In the genomic region with DNA sequence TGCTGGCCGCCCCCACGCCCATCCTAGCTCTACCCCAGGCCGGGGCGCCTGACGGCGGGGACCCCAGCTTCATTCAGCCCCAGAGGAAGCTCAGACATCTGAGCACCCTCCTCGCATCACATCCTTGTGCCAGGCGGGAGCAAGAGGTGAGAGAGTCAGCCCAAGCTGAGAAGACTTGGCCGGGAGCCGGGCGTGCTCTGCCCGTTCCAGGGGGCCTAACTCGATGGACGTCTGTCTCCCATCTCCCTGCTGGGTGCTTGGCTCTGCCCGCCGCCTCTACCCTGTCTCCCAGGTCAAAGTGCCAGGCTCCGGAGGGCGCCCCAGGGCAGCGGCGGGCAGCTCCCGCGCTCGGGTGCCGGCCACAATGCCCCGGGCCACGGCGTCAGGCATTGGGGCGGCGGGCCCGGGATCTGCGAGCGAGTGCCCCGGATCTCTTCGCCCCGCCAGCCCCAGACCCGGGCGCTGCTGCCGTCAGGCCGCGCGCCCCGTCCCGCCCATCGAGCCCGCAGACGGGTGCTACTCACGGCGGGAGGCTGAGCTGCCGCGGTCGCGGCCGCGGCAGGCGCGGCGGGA, we compare ENCODE assay signal across 8 cellular contexts. TPM values are rescaled to one million over a fixed set of nuclear protein-coding genes. Genes with fewer than 3 reads are reported as not detected.
A peak's percentile ranks its signal among the peaks of the same experiment; 100 is the strongest.
DNase-seq lines count a peak whose midpoint lies in the region; ATAC-seq lines count a peak whose summit lies in the region.

No MANE protein-coding gene starts in this region.

- no peaks in the 10 kb centered on the region for H3K36me3 Mint-ChIP-seq in activated naive CD4-positive, alpha-beta T cell treated with anti-CD3 and anti-CD28 coated beads, Interleukin-2, amount 50 U/mL, for 72 hours

- no peak overlapping the region for H3K27ac Mint-ChIP-seq in activated naive CD4-positive, alpha-beta T cell treated with anti-CD3 and anti-CD28 coated beads, Interleukin-2, amount 50 U/mL, for 72 hours

- H3K4me3 ChIP-seq in iPS-15b (ENCODE audit: low read depth, low read length), result peak overlapping the region; percentile 67

- H3K4me1 ChIP-seq in iPS-15b (ENCODE audit: control insufficient read depth, insufficient read depth, low read length), result peaks cover 2% of the 10 kb centered on the region

- peaks cover 42% of the 10 kb centered on the region for H3K27me3 ChIP-seq in iPS-15b (ENCODE audit: control insufficient read depth, insufficient read depth, low read length)

- DNase-seq in NCI-H2227 (lab: John Stamatoyannopoulos, UW; ENCODE audit: unreplicated experiment) (peak; percentile 45), NCI-H2227 treated with DMSO at 0.1 percent for 48 hours (lab: John Stamatoyannopoulos, UW) (no peak), hepatic stellate cell (ENCODE audit: low spot score) (no peak), RPMI8226 (no peak)
- no peak for DNase-seq in activated naive CD4-positive, alpha-beta T cell treated with anti-CD3 and anti-CD28 coated beads, Interleukin-2, amount 50 U/mL, for 72 hours (ENCODE audit: low spot score in 2 of 2)
- DNase-seq in stimulated activated CD8-positive, alpha-beta memory T cell treated with anti-CD3 and anti-CD28 coated beads, Interleukin-4, amount 100 ng/mL, for 48 hours, result peak; percentile 32

- ATAC-seq in HG03175 (IDR thresholded peaks at IDR 0.05; ENCODE audit: unreplicated experiment), result peak; percentile 23
- peak; percentile 59 to 60 for ATAC-seq in activated naive CD4-positive, alpha-beta T cell treated with anti-CD3 and anti-CD28 coated beads, Interleukin-2, amount 50 U/mL, for 72 hours

- H3K36me3 ChIP-seq in iPS-15b (ENCODE audit: control insufficient read depth, insufficient read depth, low read length), result no peaks in the 10 kb centered on the region

- H3K9me3 Mint-ChIP-seq in activated naive CD4-positive, alpha-beta T cell treated with anti-CD3 and anti-CD28 coated beads, Interleukin-2, amount 50 U/mL, for 72 hours, result no peaks in the 10 kb centered on the region

- H3K9ac ChIP-seq in iPS-15b (ENCODE audit: low read depth, low read length), result no peak overlapping the region

- H3K9me3 ChIP-seq in iPS-15b (ENCODE audit: control insufficient read depth, insufficient read depth, low read length), result no peaks in the 10 kb centered on the region

RNA-seq across cellular contexts. Expression of gene DAPK2, which starts 0.4 kb away (rescaled TPM):
- total RNA-seq in activated naive CD4-positive, alpha-beta T cell treated with anti-CD3 and anti-CD28 coated beads, Interleukin-2, amount 50 U/mL, for 72 hours, result 1 to 10 TPM in 1 of 2 donors, under 1 TPM in 1; 0.62 to 1.0 TPM

RNA-seq across cellular contexts. Expression of gene CIAO2A, which starts 47.8 kb away (rescaled TPM):
- total RNA-seq in activated naive CD4-positive, alpha-beta T cell treated with anti-CD3 and anti-CD28 coated beads, Interleukin-2, amount 50 U/mL, for 72 hours, result 10 to 100 TPM; 77.9 to 95.4 TPM

RNA-seq across cellular contexts. Expression of gene SNX1, which starts 49.9 kb away (rescaled TPM):
- 100 to 1,000 TPM in 1 of 2 donors, 10 to 100 TPM in 1; 58.8 to 128 TPM for total RNA-seq in activated naive CD4-positive, alpha-beta T cell treated with anti-CD3 and anti-CD28 coated beads, Interleukin-2, amount 50 U/mL, for 72 hours

Comparison
In these comparisons a context has a peak if more than half of its experiments do, and no peak if none do; other contexts are left out.
1. DNase-seq: peak in NCI-H2227 (single experiment) and stimulated activated CD8-positive, alpha-beta memory T cell treated with anti-CD3 and anti-CD28 coated beads, Interleukin-4, amount 100 ng/mL, for 48 hours (single experiment); none in NCI-H2227 treated with DMSO at 0.1 percent for 48 hours (single experiment), activated naive CD4-positive, alpha-beta T cell treated with anti-CD3 and anti-CD28 coated beads, Interleukin-2, amount 50 U/mL, for 72 hours (0 of 2), hepatic stellate cell (single experiment) and RPMI8226 (single experiment).